ENCODE assay signal across 1 cellular context in genomic region chr5:139637438-139638089, GRCh38.
TF ChIP-seq lines count a peak whose summit lies in the region.

No MANE protein-coding gene starts in this region.

TF ChIP-seq in GM12878, 131 proteins besides CTCF, POLR2A, EP300 and RAD21 (continued from another document and continues in another):
- TF ChIP-seq ZBTB4 (CRISPR knock-in tag; IDR thresholded peaks at IDR 0.05) = no peak
- no peak for TF ChIP-seq EED (IDR thresholded peaks at IDR 0.05; ENCODE audit: low read depth)
- peak; percentile 59; the same call in 1 of the 2 replicates for TF ChIP-seq BACH1 (IDR thresholded peaks at IDR 0.05; ENCODE audit: borderline replicate concordance)
- 0 out of 4 replicates have a peak, but pooled peaks of 1 of the 2 experiments have one; percentile 15 for TF ChIP-seq ETV6 (conservative IDR thresholded peaks at IDR 0.05 in 1 of 2, IDR thresholded peaks at IDR 0.05 in 1 of 2; ENCODE audit: borderline replicate concordance in 1 of 2, low read depth in 1 of 2)
- TF ChIP-seq MTA3 (IDR thresholded peaks at IDR 0.05; ENCODE audit: borderline replicate concordance, low read length) = no peak
- TF ChIP-seq POLR2AphosphoS5 (IDR thresholded peaks at IDR 0.05; ENCODE audit: low read length) = no peak
- no peak; the same call in 1 of the 2 replicates for TF ChIP-seq STAT1 (conservative IDR thresholded peaks at IDR 0.05)
- peak; percentile 28 for TF ChIP-seq PKNOX1 (IDR thresholded peaks at IDR 0.05)
- no peak for TF ChIP-seq SRF (IDR thresholded peaks at IDR 0.05; ENCODE audit: low read depth in 2 of 2, low read length in 2 of 2)
- peak; percentile 28; the same call in 1 of the 2 replicates for TF ChIP-seq IRF4 (IDR thresholded peaks at IDR 0.05; ENCODE audit: low read depth, low read length)
- TF ChIP-seq CREB1 (IDR thresholded peaks at IDR 0.05; ENCODE audit: low read depth) = no peak
- no peak for TF ChIP-seq IRF5 (IDR thresholded peaks at IDR 0.05; ENCODE audit: borderline replicate concordance)
- no peak for TF ChIP-seq ATF2 (IDR thresholded peaks at IDR 0.05; ENCODE audit: low read length)
- TF ChIP-seq ZBTB33 (IDR thresholded peaks at IDR 0.05) = no peak
- TF ChIP-seq HDAC6 (IDR thresholded peaks at IDR 0.05; ENCODE audit: unreplicated experiment) = no peak
- no peak for TF ChIP-seq CBFB (IDR thresholded peaks at IDR 0.05; ENCODE audit: low read depth)
- no peak for TF ChIP-seq ATF3 (IDR thresholded peaks at IDR 0.05; ENCODE audit: borderline replicate concordance, extremely low read depth, low read depth, low read length)
- peak; percentile 86 for TF ChIP-seq RELA (IDR thresholded peaks at IDR 0.05; ENCODE audit: borderline replicate concordance, partially characterized antibody)
- no peak for TF ChIP-seq FOXM1 (IDR thresholded peaks at IDR 0.05; ENCODE audit: low read depth, low read length)
- peak; percentile 55; the same call in 1 of the 2 replicates for TF ChIP-seq CHD2 (IDR thresholded peaks at IDR 0.05; ENCODE audit: borderline replicate concordance, low read depth, low read length)
- TF ChIP-seq WRNIP1 (IDR thresholded peaks at IDR 0.05; ENCODE audit: borderline replicate concordance, low read depth, low read length) = no peak
- peak; percentile 98 for TF ChIP-seq GATAD2B (conservative IDR thresholded peaks at IDR 0.05; ENCODE audit: low read depth)
- no peak for TF ChIP-seq USF1 (IDR thresholded peaks at IDR 0.05; ENCODE audit: borderline replicate concordance, extremely low read length, insufficient read depth, low read depth, low read length)
- no peak for TF ChIP-seq FOS (IDR thresholded peaks at IDR 0.05; ENCODE audit: borderline replicate concordance, extremely low read depth, insufficient read length)
- no peak; a peak in 1 of 4 replicates for TF ChIP-seq IKZF2 (IDR thresholded peaks at IDR 0.05)
- TF ChIP-seq PML (IDR thresholded peaks at IDR 0.05; ENCODE audit: low read length) = no peak
- TF ChIP-seq TCF7 (IDR thresholded peaks at IDR 0.05; ENCODE audit: borderline replicate concordance) = no peak
- no peak for TF ChIP-seq GABPA (IDR thresholded peaks at IDR 0.05; ENCODE audit: low read depth)
- no peak for TF ChIP-seq REST (IDR thresholded peaks at IDR 0.05; ENCODE audit: low read depth, low read length)
- TF ChIP-seq LARP7 (IDR thresholded peaks at IDR 0.05) = peak; percentile 55; the same call in 1 of the 2 replicates
- no peak for TF ChIP-seq CHD4 (IDR thresholded peaks at IDR 0.05)
- TF ChIP-seq E2F4 (IDR thresholded peaks at IDR 0.05; ENCODE audit: low read depth, low read length) = no peak
- no peak for TF ChIP-seq NFYA (IDR thresholded peaks at IDR 0.05; ENCODE audit: borderline replicate concordance, low read depth, low read length)
- TF ChIP-seq SMC3 (IDR thresholded peaks at IDR 0.05; ENCODE audit: borderline replicate concordance, low read length) = no peak
- TF ChIP-seq SP1 (IDR thresholded peaks at IDR 0.05; ENCODE audit: low read depth, low read length) = peak; percentile 98
- no peak for TF ChIP-seq PRDM15 (CRISPR knock-in tag; IDR thresholded peaks at IDR 0.05)
- no peak for TF ChIP-seq SPI1 (IDR thresholded peaks at IDR 0.05; ENCODE audit: borderline replicate concordance, insufficient read depth, low read depth, low read length)
- no peak for TF ChIP-seq ATF7 (IDR thresholded peaks at IDR 0.05; ENCODE audit: low read depth)
- peak in 1 of 2 experiments; percentile 79; a peak in 2 of 3 replicates for TF ChIP-seq EGR1 (IDR thresholded peaks at IDR 0.05; ENCODE audit: borderline replicate concordance in 1 of 2, low read depth in 2 of 2, low read length in 2 of 2)
- TF ChIP-seq ZBED1 (IDR thresholded peaks at IDR 0.05; ENCODE audit: borderline replicate concordance) = no peak
- no peak for TF ChIP-seq KAT2A (conservative IDR thresholded peaks at IDR 0.05; ENCODE audit: control insufficient read depth, low read depth, low read length)
